In the genomic region with DNA sequence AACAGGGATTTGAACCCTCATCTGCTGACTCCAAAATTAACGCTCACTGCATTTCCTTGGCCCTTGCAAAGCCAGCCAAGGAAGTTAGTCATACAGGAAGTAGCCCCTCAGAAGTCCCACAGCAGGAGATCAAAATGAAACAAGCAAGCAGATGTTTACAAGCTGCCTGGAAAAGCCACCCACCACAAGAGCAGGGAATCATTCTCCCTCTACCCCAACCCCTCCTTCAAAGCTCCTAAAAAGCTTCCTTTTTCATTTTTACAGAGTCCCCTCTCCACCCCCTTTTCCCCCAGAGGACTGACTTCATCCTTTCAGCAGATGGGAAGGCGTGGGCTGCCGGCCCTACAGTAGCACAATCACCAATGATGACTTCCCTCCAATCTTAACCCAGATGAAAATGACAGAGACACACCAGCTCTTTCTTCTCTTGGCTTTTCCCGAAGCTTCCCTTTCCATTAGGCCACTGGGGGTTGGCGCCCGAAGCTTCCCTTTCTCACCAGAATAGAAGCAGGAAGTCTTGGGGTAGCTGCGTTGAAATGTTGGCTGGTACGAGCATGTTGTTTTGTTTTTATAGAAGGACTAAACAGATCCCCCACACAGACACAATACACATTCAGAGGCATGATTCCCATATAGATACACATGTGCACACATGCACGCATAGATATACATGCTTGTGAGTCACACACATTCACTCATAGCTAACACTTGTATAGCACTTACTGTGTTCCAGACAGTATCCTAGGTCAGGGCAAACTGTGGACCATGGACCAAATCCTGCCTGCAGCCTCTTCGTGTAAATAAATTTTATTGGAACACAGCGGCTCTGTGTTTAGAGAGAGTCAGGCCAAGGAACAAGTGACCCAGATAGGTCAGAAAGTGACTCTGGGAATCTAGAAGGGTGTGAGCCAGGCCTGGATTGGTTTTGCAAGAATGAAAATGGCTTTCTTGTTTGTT, we compare ENCODE assay signal across 8 cellular contexts. TPM values are rescaled to one million over a fixed set of nuclear protein-coding genes. Genes with fewer than 3 reads are reported as not detected.
A peak's percentile ranks its signal among the peaks of the same experiment; 100 is the strongest.
DNase-seq lines count a peak whose midpoint lies in the region; ATAC-seq and TF ChIP-seq lines count a peak whose summit lies in the region.

No MANE protein-coding gene starts in this region.

- H3K36me3 ChIP-seq in gastrocnemius medialis, result no peaks in the 10 kb centered on the region

- TF ChIP-seq POLR2A in gastrocnemius medialis (IDR thresholded peaks at IDR 0.05), result no peak

- peaks cover 2% of the 10 kb centered on the region for H3K27me3 Mint-ChIP-seq in activated CD8-positive, alpha-beta T cell treated with anti-CD3 and anti-CD28 coated beads, Interleukin-2, amount 10 ng/mL, durations not matched to agents 7 days and 5 days (ENCODE audit: low read depth)

- intact Hi-C loops in cardiac septum (cut with DNase I), result loop anchor here (2.0 to 5.0 kb wide), 2 partner anchors 16 to 51 kb away; no protein-coding TSS in a partner anchor
- intact Hi-C loops in gastrocnemius medialis (cut with DNase I; ENCODE audit: low total_unique reads), result no loop called here

- POLR2A ChIA-PET in activated CD8-positive, alpha-beta T cell treated with anti-CD3 and anti-CD28 coated beads, Interleukin-2, amount 10 ng/mL, durations not matched to agents 7 days and 5 days (lab: Charles Lee), result no interaction called here

- no peaks in the 10 kb centered on the region for H3K27me3 ChIP-seq in gastrocnemius medialis

- no peak for TF ChIP-seq CTCF in gastrocnemius medialis (IDR thresholded peaks at IDR 0.05 in 4 of 5, conservative IDR thresholded peaks at IDR 0.05 in 1 of 5)

- peak in 8 of 14 donors; percentile 9 to 55 (median 32) for DNase-seq in C1 segment of cervical spinal cord (lab: John Stamatoyannopoulos, UW)
- peak; percentile 46 to 63 for DNase-seq in Kasumi-1 (lab: John Stamatoyannopoulos, UW)
- DNase-seq in activated CD8-positive, alpha-beta T cell treated with anti-CD3 and anti-CD28 coated beads, Interleukin-2, amount 10 ng/mL, durations not matched to agents 7 days and 5 days, result no peak
- peak; percentile 73 for DNase-seq in cardiac septum (ENCODE audit: low spot score)
- DNase-seq in gastrocnemius medialis, result peak in 1 of 2 donors; percentile 34
- DNase-seq in stimulated activated CD4-positive, alpha-beta T cell treated with anti-CD3 and anti-CD28 coated beads, Interleukin-2, amount 100 ng/mL, for 48 hours, result no peak

- CTCF ChIA-PET in activated CD8-positive, alpha-beta T cell treated with anti-CD3 and anti-CD28 coated beads, Interleukin-2, amount 10 ng/mL, durations not matched to agents 7 days and 5 days (lab: Charles Lee), result interaction anchor here (0.9 to 1.5 kb wide), 2 partner anchors 13 to 45 kb away, joined by 3 to 6 read pairs; no protein-coding TSS in a partner anchor

- peak overlapping the region; percentile 68 to 81 (median 74) for H3K27ac ChIP-seq in gastrocnemius medialis

- H3K4me1 Mint-ChIP-seq in activated CD8-positive, alpha-beta T cell treated with anti-CD3 and anti-CD28 coated beads, Interleukin-2, amount 10 ng/mL, durations not matched to agents 7 days and 5 days (ENCODE audit: low read depth), result peaks cover 32% of the 10 kb centered on the region

- H3K4me3 ChIP-seq in gastrocnemius medialis, result peak overlapping the region in 3 of 4 donors; percentile 4 to 32 (median 27)

- in situ Hi-C loops in gastrocnemius medialis (cut with MboI; ENCODE audit: low sequenced_read_pairs in 4 of 4), result no loop called here

- peak overlapping the region; percentile 80 for H3K27ac Mint-ChIP-seq in activated CD8-positive, alpha-beta T cell treated with anti-CD3 and anti-CD28 coated beads, Interleukin-2, amount 10 ng/mL, durations not matched to agents 7 days and 5 days

- no peaks in the 10 kb centered on the region for H3K9me3 ChIP-seq in gastrocnemius medialis

- H3K9me3 Mint-ChIP-seq in activated CD8-positive, alpha-beta T cell treated with anti-CD3 and anti-CD28 coated beads, Interleukin-2, amount 10 ng/mL, durations not matched to agents 7 days and 5 days (ENCODE audit: insufficient read depth), result no peaks in the 10 kb centered on the region

- H3K4me1 ChIP-seq in gastrocnemius medialis, result peaks cover 22 to 27% of the 10 kb centered on the region in 2 donors

- no peaks in the 10 kb centered on the region for H3K36me3 Mint-ChIP-seq in activated CD8-positive, alpha-beta T cell treated with anti-CD3 and anti-CD28 coated beads, Interleukin-2, amount 10 ng/mL, durations not matched to agents 7 days and 5 days (ENCODE audit: low read depth)

- ATAC-seq in activated CD8-positive, alpha-beta T cell treated with anti-CD3 and anti-CD28 coated beads, Interleukin-2, amount 10 ng/mL, durations not matched to agents 7 days and 5 days, result no peak
- peak; percentile 22 to 38 for ATAC-seq in gastrocnemius medialis
- no peak for ATAC-seq in GM18873 (IDR thresholded peaks at IDR 0.05; ENCODE audit: low FRiP score, unreplicated experiment)
- ATAC-seq in GM21367 (IDR thresholded peaks at IDR 0.05; ENCODE audit: unreplicated experiment), result no peak

- H3K4me3 Mint-ChIP-seq in activated CD8-positive, alpha-beta T cell treated with anti-CD3 and anti-CD28 coated beads, Interleukin-2, amount 10 ng/mL, durations not matched to agents 7 days and 5 days, result peak overlapping the region; percentile 47

RNA-seq across cellular contexts. Expression of a gene that starts 17.4 kb away (rescaled TPM):
- 1 to 10 TPM; 2.3 TPM for total RNA-seq in activated CD8-positive, alpha-beta T cell treated with anti-CD3 and anti-CD28 coated beads, Interleukin-2, amount 10 ng/mL, durations not matched to agents 7 days and 5 days
- total RNA-seq in cardiac septum, result 24.6 TPM
- 10 to 100 TPM; 13.3 to 18.9 (median 18.5) TPM for total RNA-seq in gastrocnemius medialis

RNA-seq across cellular contexts. Expression of a gene that starts 36.9 kb away (rescaled TPM):
- not detected for total RNA-seq in activated CD8-positive, alpha-beta T cell treated with anti-CD3 and anti-CD28 coated beads, Interleukin-2, amount 10 ng/mL, durations not matched to agents 7 days and 5 days
- total RNA-seq in cardiac septum (0.81 TPM), gastrocnemius medialis (under 1 TPM; 0.10 to 0.87 (median 0.18) TPM)

Comparison
In these comparisons a context has a peak if more than half of its experiments do, and no peak if none do; other contexts are left out.
1. DNase-seq: peak in C1 segment of cervical spinal cord (8 of 14), Kasumi-1 (2 of 2) and cardiac septum (single experiment); none in activated CD8-positive, alpha-beta T cell treated with anti-CD3 and anti-CD28 coated beads, Interleukin-2, amount 10 ng/mL, durations not matched to agents 7 days and 5 days (single experiment) and stimulated activated CD4-positive, alpha-beta T cell treated with anti-CD3 and anti-CD28 coated beads, Interleukin-2, amount 100 ng/mL, for 48 hours (0 of 2).
2. ATAC-seq: peak in gastrocnemius medialis (2 of 2); none in activated CD8-positive, alpha-beta T cell treated with anti-CD3 and anti-CD28 coated beads, Interleukin-2, amount 10 ng/mL, durations not matched to agents 7 days and 5 days (single experiment), GM18873 (single experiment) and GM21367 (single experiment).